Comparison of ENCODE assay signal across 8 cellular contexts in genomic region chr10:132066186-132066585, GRCh38. TPM values are rescaled to one million over a fixed set of nuclear protein-coding genes. Genes with fewer than 3 reads are reported as not detected.
DNase-seq lines count a peak whose midpoint lies in the region; ATAC-seq and TF ChIP-seq lines count a peak whose summit lies in the region.

No MANE protein-coding gene starts in this region.

- H3K23me2 ChIP-seq in H9 (ENCODE audit: insufficient read length, low read depth, low read length, poor library complexity, severe bottlenecking): no peaks in the 10 kb centered on the region

- no peak overlapping the region for H3K56ac ChIP-seq in H9 (ENCODE audit: insufficient read length, low read depth, low read length)

- no peak overlapping the region for H2AFZ ChIP-seq in H9 (ENCODE audit: low read length)
- H2AFZ ChIP-seq in smooth muscle cell (ENCODE audit: low read depth): no peak overlapping the region

- no peaks in the 10 kb centered on the region for H3K79me1 ChIP-seq in H9 (ENCODE audit: insufficient read depth, low read depth, low read length, poor library complexity, severe bottlenecking)

- H2BK15ac ChIP-seq in H9 (ENCODE audit: low read depth, low read length): no peak overlapping the region

- no peak overlapping the region for H3K27ac ChIP-seq in H9 (ENCODE audit: insufficient read length, low read depth, low read length)
- no peak overlapping the region for H3K27ac ChIP-seq in iPS-20b (ENCODE audit: low read length)
- H3K27ac ChIP-seq in smooth muscle cell (ENCODE audit: low read depth): peak overlapping the region; percentile 25

- no peaks in the 10 kb centered on the region for H3K27me3 ChIP-seq in H9 (ENCODE audit: insufficient read depth, low read length)
- H3K27me3 ChIP-seq in adipocyte (replicated peaks; ENCODE audit: control insufficient read depth, insufficient read depth, low read length): peaks cover 9% of the 10 kb centered on the region
- H3K27me3 ChIP-seq in iPS-20b (ENCODE audit: insufficient read depth, low read length): peaks cover 13% of the 10 kb centered on the region; the same call in 1 of the 2 replicates
- peaks cover under 1% of the 10 kb centered on the region for H3K27me3 ChIP-seq in smooth muscle cell (ENCODE audit: low read depth)

- H4K20me1 ChIP-seq in H9 (ENCODE audit: control insufficient read depth, insufficient read depth, insufficient read length): no peaks in the 10 kb centered on the region
- no peaks in the 10 kb centered on the region for H4K20me1 ChIP-seq in smooth muscle cell (ENCODE audit: low read depth)

- 0 out of 2 replicates have a peak overlapping the region, but pooled peaks have one; percentile 31 for H3K14ac ChIP-seq in H9 (ENCODE audit: insufficient read depth, low read length)

- H3K4me1 Mint-ChIP-seq in H9: peaks cover 23 to 26% of the 10 kb centered on the region in 2 experiments

- peak overlapping the region; percentile 82 for H3K4me3 ChIP-seq in adipocyte (ENCODE audit: low read length)
- H3K4me3 ChIP-seq in iPS-20b (ENCODE audit: low read length): peak overlapping the region; percentile 52; the same call in 1 of the 2 replicates
- peak overlapping the region; percentile 51 for H3K4me3 ChIP-seq in smooth muscle cell

- H2BK5ac ChIP-seq in H9 (ENCODE audit: insufficient read length, low read length): no peak overlapping the region

- H3T11ph ChIP-seq in H9 (ENCODE audit: low read length): no peak overlapping the region

- no peak overlapping the region for H4K91ac ChIP-seq in H9 (ENCODE audit: insufficient read length, low read depth, low read length)

- peaks cover 12% of the 10 kb centered on the region for H3F3A ChIP-seq in smooth muscle cell (ENCODE audit: low read depth)

- H3K4me3 Mint-ChIP-seq in H9: peak overlapping the region; percentile 49 to 73

- TF ChIP-seq CTCF in H9 (conservative IDR thresholded peaks at IDR 0.05) (no peak), smooth muscle cell (IDR thresholded peaks at IDR 0.05; ENCODE audit: borderline replicate concordance, insufficient read depth, poor library complexity, severe bottlenecking) (no peak)

- H3K27ac Mint-ChIP-seq in H9: peak overlapping the region in 2 of 3 experiments; percentile 16 to 87; a peak in 2 of 7 replicates

- H3K9me3 ChIP-seq in H9 (ENCODE audit: control insufficient read depth, low read depth, low read length): no peaks in the 10 kb centered on the region
- H3K9me3 ChIP-seq in adipocyte (ENCODE audit: control insufficient read depth, low read length): no peaks in the 10 kb centered on the region
- H3K9me3 ChIP-seq in iPS-20b (ENCODE audit: insufficient read depth, low read depth, low read length): no peaks in the 10 kb centered on the region
- H3K9me3 ChIP-seq in smooth muscle cell (replicated peaks; ENCODE audit: low read depth): no peaks in the 10 kb centered on the region

- H3K27me3 Mint-ChIP-seq in H9 (ENCODE audit: low read depth): peaks cover 12% of the 10 kb centered on the region

- H3K4me2 ChIP-seq in H9 (ENCODE audit: insufficient read depth, insufficient read length, low read length): peak overlapping the region; percentile 43
- H3K4me2 ChIP-seq in smooth muscle cell: peak overlapping the region; percentile 84

- H4K8ac ChIP-seq in H9 (replicated peaks; ENCODE audit: insufficient read length, low read depth, low read length): no peak overlapping the region

- no CpG with 5 or more reads among the region's 15 CpGs for WGBS in H9 (ENCODE audit: extremely low coverage, insufficient read length, low lambda C conversion rate)
- 62% methylated on average over 15 of the region's 15 CpGs for WGBS in smooth muscle cell (ENCODE audit: low lambda C conversion rate)

- H3K36me3 ChIP-seq in adipocyte (ENCODE audit: control insufficient read depth, insufficient read depth, low read length, severe bottlenecking): no peaks in the 10 kb centered on the region
- no peaks in the 10 kb centered on the region for H3K36me3 ChIP-seq in iPS-20b (ENCODE audit: insufficient read depth, low read depth, low read length)
- H3K36me3 ChIP-seq in smooth muscle cell (ENCODE audit: low read depth): no peaks in the 10 kb centered on the region

- DNase-seq in H9 (no peak), adipocyte (ENCODE audit: low read depth) (peak; percentile 47), smooth muscle cell (lab: John Stamatoyannopoulos, UW; ENCODE audit: unreplicated experiment) (no peak), NCI-H2029 (lab: John Stamatoyannopoulos, UW) (no peak)
- no peak for DNase-seq in stimulated activated CD4-positive, alpha-beta T cell treated with anti-CD3 and anti-CD28 coated beads, Interleukin-4, amount 100 ng/mL, for 1 hour

- no peak overlapping the region for H2BK120ac ChIP-seq in H9 (ENCODE audit: low read depth, low read length, poor library complexity, severe bottlenecking)

- no peak overlapping the region for H2AK5ac ChIP-seq in H9 (ENCODE audit: insufficient read length, low read length)

- ATAC-seq in GM19397 (IDR thresholded peaks at IDR 0.05; ENCODE audit: unreplicated experiment) (no peak), GM21528 (IDR thresholded peaks at IDR 0.05; ENCODE audit: low FRiP score, unreplicated experiment) (no peak)

- no peak overlapping the region for H4K5ac ChIP-seq in H9 (ENCODE audit: insufficient read length, low read depth, low read length)

- H3K9me3 Mint-ChIP-seq in H9: peaks cover 0 to 3% of the 10 kb centered on the region in 2 experiments; a peak in 3 of 5 replicates

- H3K79me2 ChIP-seq in H9 (ENCODE audit: insufficient read depth, low read length) (no peaks in the 10 kb centered on the region), smooth muscle cell (ENCODE audit: low read depth) (no peaks in the 10 kb centered on the region)

- H3K9ac ChIP-seq in H9 (ENCODE audit: extremely low read depth, insufficient read length, low read length): no peak overlapping the region
- H3K9ac ChIP-seq in adipocyte (ENCODE audit: low read length): peak overlapping the region; percentile 80
- H3K9ac ChIP-seq in iPS-20b (ENCODE audit: low read depth, low read length): peak overlapping the region; percentile 46; the same call in 1 of the 2 replicates
- no peak overlapping the region for H3K9ac ChIP-seq in smooth muscle cell (ENCODE audit: low read depth)

- peaks cover 0 to 5% (median 0%) of the 10 kb centered on the region in 3 experiments; a peak in 2 of 7 replicates for H3K36me3 Mint-ChIP-seq in H9 (ENCODE audit: insufficient read depth in 1 of 3, low read depth in 3 of 3)

- H2BK20ac ChIP-seq in H9 (ENCODE audit: low read depth, low read length, poor library complexity, severe bottlenecking): no peak overlapping the region

- no peak overlapping the region for H3K4ac ChIP-seq in H9 (ENCODE audit: low read depth, low read length)

- no peak overlapping the region for H3K23ac ChIP-seq in H9 (ENCODE audit: insufficient read length, low read depth, low read length)

- no peak overlapping the region for H3K18ac ChIP-seq in H9 (ENCODE audit: insufficient read length, low read depth, low read length)

- no peak overlapping the region for H2BK12ac ChIP-seq in H9 (ENCODE audit: insufficient read length, low read depth, low read length)

- peaks cover 2% of the 10 kb centered on the region; the same call in 1 of the 2 replicates for H3K4me1 ChIP-seq in H9 (ENCODE audit: insufficient read depth, low read length)
- peaks cover 4% of the 10 kb centered on the region for H3K4me1 ChIP-seq in adipocyte (ENCODE audit: control insufficient read depth, insufficient read depth, low read length)
- peaks cover 18% of the 10 kb centered on the region; the same call in 1 of the 2 replicates for H3K4me1 ChIP-seq in iPS-20b (ENCODE audit: insufficient read depth, low read length)
- H3K4me1 ChIP-seq in smooth muscle cell (ENCODE audit: low read depth): peaks cover 12% of the 10 kb centered on the region

RNA-seq across cellular contexts. Expression of gene JAKMIP3, which starts 0.4 kb away (rescaled TPM):
- total RNA-seq in H9 (2021): 0.50 and 0.55 TPM in 2 replicates
- not detected in 2 replicates for total RNA-seq in smooth muscle cell
- polyA plus RNA-seq in smooth muscle cell: 0.09 and 0.37 TPM in 2 replicates

Comparison
In these comparisons a context has a peak if more than half of its experiments do, and no peak if none do; other contexts are left out.
1. H3K9ac ChIP-seq: peak in adipocyte (single experiment) and iPS-20b (single experiment); none in H9 (single experiment) and smooth muscle cell (single experiment).
2. Peak in every context shown above with its lines, with median percentiles within 50 percentile points of each other: H3K4me3 ChIP-seq.